Comparison of ENCODE assay signal across 26 cellular contexts in genomic region chr1:50615036-50615750, GRCh38.
"Had no signal": no experiment of that assay in that cellular context is flagged by ENCODE, and none has a peak within 500 bp of the region (broad histone marks: within the 10 kb centered on the region; RNA-seq: fewer than 3 reads in every experiment).

No MANE protein-coding gene starts in this region.

- H3K4me3 ChIP-seq: colonic mucosa, esophagus squamous epithelium, left lung, lower lobe of right lung, psoas muscle, sigmoid colon, uterus had no signal

- H3K79me2 ChIP-seq: parathyroid adenoma had no signal

- DNase-seq: activated CD4-positive, alpha-beta T cell treated with anti-CD3 and anti-CD28 coated beads for 4 hours; activated CD4-positive, alpha-beta T cell treated with anti-CD3 and anti-CD28 coated beads, Interleukin-2, amount 50 U/mL, for 4 hours; activated naive CD4-positive, alpha-beta T cell; activated T-cell treated with anti-CD3 and anti-CD28 coated beads for 4 hours; activated T-cell treated with anti-CD3 and anti-CD28 coated beads, Interleukin-2, amount 50 U/mL, for 72 hours; anterior cingulate cortex; cerebellar nuclear complex; colonic mucosa; effector CD8-positive, alpha-beta T cell; esophagus squamous epithelium; kidney glomerular epithelial cell; left lung; lower lobe of right lung; mesenchymal stem cell; naive thymus-derived CD8-positive, alpha-beta T cell; nucleus accumbens; psoas muscle; sigmoid colon; small intestine; stimulated activated CD4-positive, alpha-beta T cell treated with anti-CD3 and anti-CD28 coated beads, Interleukin-4, amount 100 ng/mL, for 24 hours; stimulated activated naive CD8-positive, alpha-beta T cell treated with anti-CD3 and anti-CD28 coated beads, Interleukin-15, amount 100 ng/mL, for 72 hours; substantia nigra; uterus had no signal

- H3K27ac ChIP-seq: colonic mucosa, epithelial cell of prostate, esophagus squamous epithelium, left lung, lower lobe of right lung, parathyroid adenoma, psoas muscle, sigmoid colon, uterus, VCaP had no signal

- H2AFZ ChIP-seq: parathyroid adenoma had no signal

- H3K9me3 ChIP-seq: esophagus squamous epithelium, left lung, lower lobe of right lung, psoas muscle, sigmoid colon, uterus had no signal

- H3K4me1 ChIP-seq: colonic mucosa, left lung, lower lobe of right lung, parathyroid adenoma, psoas muscle, sigmoid colon, uterus had no signal

- H3K36me3 ChIP-seq: colonic mucosa, esophagus squamous epithelium, left lung, lower lobe of right lung, sigmoid colon, uterus had no signal
